Comparison of ENCODE assay signal across 8 cellular contexts in the genomic region with DNA sequence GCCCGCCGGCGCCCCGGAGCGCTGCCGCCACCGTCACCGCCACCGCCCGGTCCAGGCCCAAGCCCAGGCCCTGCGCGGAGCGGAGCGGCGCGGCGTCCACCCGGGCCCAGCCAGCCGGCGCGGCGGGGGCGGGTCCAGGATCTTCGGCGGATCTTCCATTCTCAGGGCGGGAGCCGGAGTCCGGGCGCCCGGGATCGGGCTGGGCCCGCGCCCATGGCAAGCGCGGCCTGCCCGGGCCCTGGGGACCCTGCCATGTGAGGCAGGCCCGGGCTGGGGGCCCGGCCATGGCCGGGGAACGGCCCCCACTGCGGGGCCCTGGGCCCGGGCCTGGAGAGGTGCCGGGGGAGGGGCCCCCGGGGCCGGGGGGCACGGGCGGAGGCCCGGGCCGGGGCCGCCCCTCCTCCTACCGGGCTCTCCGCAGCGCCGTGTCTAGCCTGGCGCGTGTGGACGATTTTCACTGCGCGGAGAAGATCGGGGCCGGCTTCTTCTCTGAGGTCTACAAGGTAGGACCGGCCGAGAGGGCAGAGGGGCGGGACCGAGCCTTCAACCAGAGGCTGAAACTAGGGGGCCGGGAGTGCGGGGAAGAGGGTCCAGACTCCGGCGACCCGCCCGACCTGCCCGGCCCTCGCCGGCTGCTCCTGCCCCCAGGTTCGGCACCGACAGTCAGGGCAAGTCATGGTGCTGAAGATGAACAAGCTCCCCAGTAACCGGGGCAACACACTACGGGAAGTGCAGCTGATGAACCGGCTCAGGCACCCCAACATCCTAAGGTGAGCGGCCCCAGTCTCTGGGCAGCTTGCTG. TPM values are rescaled to one million over a fixed set of nuclear protein-coding genes. Genes with fewer than 3 reads are reported as not detected.
DNase-seq lines count a peak whose midpoint lies in the region; ATAC-seq and TF ChIP-seq lines count a peak whose summit lies in the region.

No MANE protein-coding gene starts in this region.

- H3K4me3 Mint-ChIP-seq in activated CD8-positive, alpha-beta T cell treated with anti-CD3 and anti-CD28 coated beads for 36 hours: peak overlapping the region; percentile 82

- DNase-seq in EH (ENCODE audit: low read depth): peak; percentile 13
- DNase-seq in HPDE6-E6E7 (ENCODE audit: extremely low spot score): peak; percentile 49
- peak; percentile 62 for DNase-seq in activated CD8-positive, alpha-beta T cell treated with anti-CD3 and anti-CD28 coated beads for 36 hours
- no peak for DNase-seq in fibroblast of mammary gland (ENCODE audit: low read depth)
- DNase-seq in NCI-H526 treated with DMSO at 0.1 percent for 48 hours (lab: John Stamatoyannopoulos, UW): no peak
- no peak for DNase-seq in NCI-H1930 (lab: John Stamatoyannopoulos, UW)

- no peak for TF ChIP-seq CTCF in activated CD8-positive, alpha-beta T cell treated with anti-CD3 and anti-CD28 coated beads for 36 hours (IDR thresholded peaks at IDR 0.05)
- TF ChIP-seq CTCF in fibroblast of mammary gland (conservative IDR thresholded peaks at IDR 0.05; ENCODE audit: control insufficient read depth, insufficient read depth, low read depth, low read length): no peak

- peaks cover 23% of the 10 kb centered on the region for H3K36me3 Mint-ChIP-seq in activated CD8-positive, alpha-beta T cell treated with anti-CD3 and anti-CD28 coated beads for 36 hours (ENCODE audit: low read depth)

- POLR2A ChIA-PET in activated CD8-positive, alpha-beta T cell treated with anti-CD3 and anti-CD28 coated beads for 36 hours (lab: Charles Lee): interaction anchor here (0.7 to 3.1 kb wide), 3 partner anchors 11 to 42 kb away, joined by 3 to 10 read pairs (median 10); no protein-coding TSS in a partner anchor

- no peaks in the 10 kb centered on the region for H3K27me3 ChIP-seq in neuron (ENCODE audit: insufficient read depth, low read length)

- CTCF ChIA-PET in activated CD8-positive, alpha-beta T cell treated with anti-CD3 and anti-CD28 coated beads for 36 hours (lab: Charles Lee): interaction anchor here (0.8 to 3.2 kb wide), 9 partner anchors 10 to 207 kb away, joined by 3 to 23 read pairs (median 5); a partner anchor contains a TSS

- peaks cover 22% of the 10 kb centered on the region for H3K36me3 ChIP-seq in neuron (ENCODE audit: insufficient read depth, low read length)

- H3K9me3 Mint-ChIP-seq in activated CD8-positive, alpha-beta T cell treated with anti-CD3 and anti-CD28 coated beads for 36 hours: no peaks in the 10 kb centered on the region

- peak overlapping the region; percentile 64 for H3K4me3 ChIP-seq in fibroblast of mammary gland (ENCODE audit: control insufficient read depth, low read depth, low read length)
- peak overlapping the region; percentile 59 for H3K4me3 ChIP-seq in neuron (ENCODE audit: low read length)

- peaks cover 18% of the 10 kb centered on the region for H3K4me1 ChIP-seq in neuron (ENCODE audit: insufficient read depth, low read length)

- ATAC-seq in GM21367 (IDR thresholded peaks at IDR 0.05; ENCODE audit: unreplicated experiment): peak; percentile 14
- no peak for ATAC-seq in activated CD8-positive, alpha-beta T cell treated with anti-CD3 and anti-CD28 coated beads for 36 hours

- no peaks in the 10 kb centered on the region for H3K27me3 Mint-ChIP-seq in activated CD8-positive, alpha-beta T cell treated with anti-CD3 and anti-CD28 coated beads for 36 hours

- no peak overlapping the region for H3K27ac Mint-ChIP-seq in activated CD8-positive, alpha-beta T cell treated with anti-CD3 and anti-CD28 coated beads for 36 hours

- intact Hi-C loops in activated CD8-positive, alpha-beta T cell treated with anti-CD3 and anti-CD28 coated beads for 36 hours (cut with micrococcal nuclease): no loop called here

- peaks cover 28% of the 10 kb centered on the region for H3K4me1 Mint-ChIP-seq in activated CD8-positive, alpha-beta T cell treated with anti-CD3 and anti-CD28 coated beads for 36 hours (ENCODE audit: low read depth)

- no peak overlapping the region for H2AFZ ChIP-seq in neuron (ENCODE audit: low read depth, low read length)

- H3K9me3 ChIP-seq in neuron (ENCODE audit: low read length): no peaks in the 10 kb centered on the region

RNA-seq across cellular contexts. Expression of a gene that starts 0.5 kb away (rescaled TPM):
- total RNA-seq in activated CD8-positive, alpha-beta T cell treated with anti-CD3 and anti-CD28 coated beads for 36 hours: 10 to 100 TPM; 26.1 to 26.9 TPM

RNA-seq across cellular contexts. Expression of a gene that starts 12.7 kb away (rescaled TPM):
- 10 to 100 TPM; 13.1 to 15.5 TPM for total RNA-seq in activated CD8-positive, alpha-beta T cell treated with anti-CD3 and anti-CD28 coated beads for 36 hours

RNA-seq across cellular contexts. Expression of a gene that starts 45.2 kb away (rescaled TPM):
- 100 to 1,000 TPM in 1 of 2 experiments, 10 to 100 TPM in 1; 99.9 to 102 TPM for total RNA-seq in activated CD8-positive, alpha-beta T cell treated with anti-CD3 and anti-CD28 coated beads for 36 hours

RNA-seq across cellular contexts. Expression of a gene that starts 52.3 kb away (rescaled TPM):
- total RNA-seq in activated CD8-positive, alpha-beta T cell treated with anti-CD3 and anti-CD28 coated beads for 36 hours: over 10,000 TPM; 13,164 to 13,311 TPM

RNA-seq across cellular contexts. Expression of a gene that starts 52.6 kb away (rescaled TPM):
- total RNA-seq in activated CD8-positive, alpha-beta T cell treated with anti-CD3 and anti-CD28 coated beads for 36 hours: 10 to 100 TPM; 12.1 to 13.7 TPM

Comparison
In these comparisons a context has a peak if more than half of its experiments do, and no peak if none do; other contexts are left out.
1. DNase-seq: peak in EH (single experiment), HPDE6-E6E7 (single experiment) and activated CD8-positive, alpha-beta T cell treated with anti-CD3 and anti-CD28 coated beads for 36 hours (single experiment); none in fibroblast of mammary gland (single experiment), NCI-H526 treated with DMSO at 0.1 percent for 48 hours (single experiment) and NCI-H1930 (0 of 2).